In the genomic region with DNA sequence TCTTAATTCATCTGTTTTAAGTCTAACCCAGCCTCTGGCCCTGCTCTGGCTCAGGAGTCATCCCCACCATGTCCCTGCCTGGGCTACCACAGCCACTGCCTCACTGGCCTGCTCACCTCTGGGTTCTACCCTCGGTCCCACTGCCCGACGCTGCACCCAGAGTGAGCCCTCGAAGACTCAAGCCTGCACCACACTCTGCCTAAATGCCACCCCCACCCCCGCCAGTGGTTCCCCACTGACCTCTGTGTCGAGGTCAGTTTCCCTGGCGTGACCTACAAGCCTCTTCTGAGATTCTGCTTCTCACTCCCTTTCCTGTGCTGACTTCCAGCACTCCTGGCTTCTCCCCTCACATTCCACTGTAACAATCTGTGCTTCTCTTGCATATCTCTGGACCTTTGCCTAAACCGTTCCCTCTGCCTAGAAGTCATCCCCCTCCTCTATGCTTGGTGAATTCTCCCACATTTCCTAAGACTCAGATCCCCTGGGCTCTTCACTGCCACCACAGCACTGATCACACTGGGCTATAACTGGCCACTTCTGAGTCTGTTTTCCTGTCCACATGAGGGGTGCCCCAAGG, we compare ENCODE assay signal across 10 cellular contexts. TPM values are rescaled to one million over a fixed set of nuclear protein-coding genes. Genes with fewer than 3 reads are reported as not detected.
DNase-seq lines count a peak whose midpoint lies in the region; ATAC-seq lines count a peak whose summit lies in the region.
"Had no signal": no experiment of that assay in that cellular context is flagged by ENCODE, and none has a peak within 500 bp of the region (broad histone marks: within the 10 kb centered on the region; RNA-seq: fewer than 3 reads in every experiment).

No MANE protein-coding gene starts in this region.

- H3K36me3 Mint-ChIP-seq in CD8-positive, alpha-beta memory T cell, result peaks cover 0 to 65% (median 11%) of the 10 kb centered on the region in 3 donors
- H3K36me3 Mint-ChIP-seq in activated CD4-positive, alpha-beta memory T cell treated with anti-CD3 and anti-CD28 coated beads for 36 hours, result peaks cover 15% of the 10 kb centered on the region

- H3K4me1 ChIP-seq in CD8-positive, alpha-beta memory T cell (ENCODE audit: insufficient read depth, low read length), result no peaks in the 10 kb centered on the region

- no peak overlapping the region for H3K27ac ChIP-seq in CD8-positive, alpha-beta memory T cell (ENCODE audit: low read depth, low read length)

- peak overlapping the region in 1 of 7 donors; percentile 32 for H3K4me3 Mint-ChIP-seq in CD8-positive, alpha-beta memory T cell
- no peak overlapping the region for H3K4me3 Mint-ChIP-seq in activated CD4-positive, alpha-beta memory T cell treated with anti-CD3 and anti-CD28 coated beads for 36 hours

- intact Hi-C loops in activated CD4-positive, alpha-beta memory T cell treated with anti-CD3 and anti-CD28 coated beads for 36 hours (cut with micrococcal nuclease), result no loop called here
- intact Hi-C loops in sciatic nerve (cut with DNase I), result no loop called here

- peak overlapping the region in 7 of 8 donors; percentile 26 to 94 (median 77) for H3K27ac Mint-ChIP-seq in CD8-positive, alpha-beta memory T cell
- peak overlapping the region; percentile 75 for H3K27ac Mint-ChIP-seq in activated CD4-positive, alpha-beta memory T cell treated with anti-CD3 and anti-CD28 coated beads for 36 hours

- H3K27me3 Mint-ChIP-seq in CD8-positive, alpha-beta memory T cell, result no peaks in the 10 kb centered on the region
- no peaks in the 10 kb centered on the region for H3K27me3 Mint-ChIP-seq in activated CD4-positive, alpha-beta memory T cell treated with anti-CD3 and anti-CD28 coated beads for 36 hours

- H3K9me3 Mint-ChIP-seq in CD8-positive, alpha-beta memory T cell, result no peaks in the 10 kb centered on the region
- H3K9me3 Mint-ChIP-seq in activated CD4-positive, alpha-beta memory T cell treated with anti-CD3 and anti-CD28 coated beads for 36 hours, result no peaks in the 10 kb centered on the region

- H3K36me3 ChIP-seq in CD8-positive, alpha-beta memory T cell (ENCODE audit: insufficient read depth, low read length), result peaks cover 15% of the 10 kb centered on the region

- no peak overlapping the region for H3K4me3 ChIP-seq in CD8-positive, alpha-beta memory T cell (ENCODE audit: low read length)

- H3K4me1 Mint-ChIP-seq in CD8-positive, alpha-beta memory T cell, result peaks cover 13 to 31% (median 26%) of the 10 kb centered on the region in 3 donors
- peaks cover 17% of the 10 kb centered on the region for H3K4me1 Mint-ChIP-seq in activated CD4-positive, alpha-beta memory T cell treated with anti-CD3 and anti-CD28 coated beads for 36 hours (ENCODE audit: low read depth)

- no peak for DNase-seq in CD8-positive, alpha-beta memory T cell
- DNase-seq in activated CD4-positive, alpha-beta memory T cell treated with anti-CD3 and anti-CD28 coated beads for 36 hours, result no peak
- peak; percentile 31 for DNase-seq in fibroblast of peridontal ligament (ENCODE audit: extremely low read depth)
- DNase-seq in sciatic nerve (ENCODE audit: low spot score), result no peak
- DNase-seq in cerebellar nuclear complex (lab: John Stamatoyannopoulos, UW), result no peak
- DNase-seq in GF-D8 (lab: John Stamatoyannopoulos, UW), result no peak
- DNase-seq in RKO (ENCODE audit: low spot score), result no peak
- DNase-seq: activated CD8-positive, alpha-beta memory T cell treated with anti-CD3 and anti-CD28 coated beads, Interleukin-2, amount 50 U/mL, for 4 hours; NCI-H69 had no signal

- POLR2A ChIA-PET in CD8-positive, alpha-beta memory T cell (lab: Charles Lee), result no interaction called here
- POLR2A ChIA-PET in activated CD4-positive, alpha-beta memory T cell treated with anti-CD3 and anti-CD28 coated beads for 36 hours (lab: Charles Lee), result interaction anchor here (1.1 kb wide), 1 partner anchor 18 kb away, joined by 4 read pairs; no protein-coding TSS in a partner anchor

- CTCF ChIA-PET in CD8-positive, alpha-beta memory T cell (lab: Charles Lee), result no interaction called here
- CTCF ChIA-PET in activated CD4-positive, alpha-beta memory T cell treated with anti-CD3 and anti-CD28 coated beads for 36 hours (lab: Charles Lee), result interaction anchor here (1.0 to 7.1 kb wide), 5 partner anchors 11 to 491 kb away, joined by 3 to 155 read pairs (median 22); partner anchors contain the start of genes PDE2A and STARD10

- ATAC-seq in sciatic nerve (peak; percentile 4), HG03521 (IDR thresholded peaks at IDR 0.05; ENCODE audit: unreplicated experiment) (no peak)

- no peaks in the 10 kb centered on the region for H3K9me3 ChIP-seq in CD8-positive, alpha-beta memory T cell (ENCODE audit: low read length)

- no peaks in the 10 kb centered on the region for H3K27me3 ChIP-seq in CD8-positive, alpha-beta memory T cell (ENCODE audit: insufficient read depth, low read length, poor library complexity, severe bottlenecking)

RNA-seq across cellular contexts. Expression of gene PDE2A, which starts 12.5 kb away (rescaled TPM):
- total RNA-seq in CD8-positive, alpha-beta memory T cell, result under 1 TPM; 0.55 to 0.66 TPM
- polyA plus RNA-seq in CD8-positive, alpha-beta memory T cell, result 0.08 TPM
- under 1 TPM; 0.29 to 0.97 TPM for total RNA-seq in activated CD4-positive, alpha-beta memory T cell treated with anti-CD3 and anti-CD28 coated beads for 36 hours
- total RNA-seq in sciatic nerve, result 74.4 TPM

Comparison
In these comparisons a context has a peak if more than half of its experiments do, and no peak if none do; other contexts are left out.
1. RNA of gene PDE2A, which starts 12.5 kb away (total RNA-seq): 74.4 TPM in sciatic nerve (single experiment); 0.29 to 0.97 TPM in activated CD4-positive, alpha-beta memory T cell treated with anti-CD3 and anti-CD28 coated beads for 36 hours and 0.55 to 0.66 TPM in CD8-positive, alpha-beta memory T cell; every median in the first group is over 10 times any median in the second.